22 cellular contexts compared by ENCODE assay signal in genomic region chr1:39146681-39147080, GRCh38. TPM values are rescaled to one million over a fixed set of nuclear protein-coding genes. Genes with fewer than 3 reads are reported as not detected.
DNase-seq lines count a peak whose midpoint lies in the region; ATAC-seq, FAIRE-seq and TF ChIP-seq lines count a peak whose summit lies in the region.
"Had no signal": no experiment of that assay in that cellular context is flagged by ENCODE, and none has a peak within 500 bp of the region (broad histone marks: within the 10 kb centered on the region; RNA-seq: fewer than 3 reads in every experiment).

No MANE protein-coding gene starts in this region.

- in situ Hi-C loops in HepG2 (cut with HindIII; ENCODE audit: extremely low pct_ligation_motif_present, low pct_unique_long_range_greater_than_20kb) (no loop called here), K562 (cut with MboI) (no loop called here)

- intact Hi-C loops in HepG2 (cut with micrococcal nuclease; ENCODE audit: unreplicated experiment) = no loop called here
- intact Hi-C loops in right lobe of liver (cut with DNase I) = no loop called here
- intact Hi-C loops in K562 (cut with micrococcal nuclease) = no loop called here
- intact Hi-C loops in upper lobe of right lung (cut with DNase I) = no loop called here

- DNase-seq in HepG2 (ENCODE audit: low spot score) (no peak), right lobe of liver (no peak), K562 (ENCODE audit: extremely low read depth in 1 of 4, low spot score in 3 of 4) (no peak), upper lobe of right lung (no peak), suprapubic skin (ENCODE audit: low spot score in 2 of 2) (no peak)
- DNase-seq: ACHN; AML-193; BE2C; C1 segment of cervical spinal cord; Calu3; CD4-positive, alpha-beta memory T cell; COR-L47; DMS53; DMS79 treated with DMSO at 0.1 percent for 48 hours; GF-D8 had no signal

- no peak for TF ChIP-seq CTCF in HepG2 (CRISPR knock-in tag; IDR thresholded peaks at IDR 0.05)
- no peak for TF ChIP-seq CTCF in right lobe of liver (IDR thresholded peaks at IDR 0.05)
- no peak for TF ChIP-seq CTCF in K562 (IDR thresholded peaks at IDR 0.05 in 2 of 3, conservative IDR thresholded peaks at IDR 0.05 in 1 of 3; ENCODE audit: insufficient read depth in 2 of 3, low read depth in 1 of 3, low read length in 3 of 3)
- TF ChIP-seq CTCF in upper lobe of right lung (IDR thresholded peaks at IDR 0.05) = no peak
- TF ChIP-seq CTCF in suprapubic skin (IDR thresholded peaks at IDR 0.05) = no peak

- H3K4me2 ChIP-seq in HepG2 (ENCODE audit: low read depth, low read length) = no peak overlapping the region
- no peak overlapping the region for H3K4me2 ChIP-seq in K562 (ENCODE audit: insufficient read depth, low read length)
- H3K4me2 ChIP-seq: A549, GM23338 had no signal

- H3K4me3 ChIP-seq in HepG2 (replicated peaks in 1 of 3; ENCODE audit: insufficient read depth in 1 of 3, low read depth in 2 of 3, low read length in 3 of 3) = no peak overlapping the region
- no peak overlapping the region for H3K4me3 ChIP-seq in right lobe of liver
- no peak overlapping the region for H3K4me3 ChIP-seq in K562
- no peak overlapping the region for H3K4me3 ChIP-seq in upper lobe of right lung
- H3K4me3 ChIP-seq in suprapubic skin = no peak overlapping the region
- H3K4me3 ChIP-seq: A549, GM23338 had no signal

- H3K9me3 ChIP-seq in HepG2 (ENCODE audit: low read length) (no peaks in the 10 kb centered on the region), right lobe of liver (no peaks in the 10 kb centered on the region), K562 (replicated peaks; ENCODE audit: control insufficient read depth, insufficient read depth, low read depth, low read length) (no peaks in the 10 kb centered on the region), upper lobe of right lung (no peaks in the 10 kb centered on the region), suprapubic skin (no peaks in the 10 kb centered on the region)
- H3K9me3 ChIP-seq: A549, BE2C had no signal

- CTCF ChIA-PET in HepG2 (lab: Yijun Ruan, JAX; ENCODE audit: low intra/inter-chr PET ratio, low total read pairs) (no interaction called here), K562 (lab: Yijun Ruan, JAX; ENCODE audit: low intra/inter-chr PET ratio) (no interaction called here)

- BruUV-seq in HepG2 (replicated peaks; lab: Mats Ljungman, UMichigan) (no TSS peak), K562 (replicated peaks; lab: Mats Ljungman, UMichigan) (no TSS peak)

- H3K36me3 ChIP-seq in HepG2 (replicated peaks in 1 of 2; ENCODE audit: control insufficient read depth in 1 of 2, insufficient read depth in 2 of 2, low read length in 2 of 2) (no peaks in the 10 kb centered on the region), right lobe of liver (no peaks in the 10 kb centered on the region), K562 (ENCODE audit: control insufficient read depth, insufficient read depth, low read length) (no peaks in the 10 kb centered on the region), upper lobe of right lung (no peaks in the 10 kb centered on the region), suprapubic skin (no peaks in the 10 kb centered on the region)
- H3K36me3 ChIP-seq: BE2C had no signal

- no peaks in the 10 kb centered on the region for H3K79me2 ChIP-seq in HepG2 (ENCODE audit: insufficient read depth, low read length)
- H3K79me2 ChIP-seq in K562 (ENCODE audit: control insufficient read depth, insufficient read depth, low read length) = peaks cover 2% of the 10 kb centered on the region; the same call in 1 of the 3 replicates

- H3K4me1 ChIP-seq in HepG2 (ENCODE audit: insufficient read depth, low read length) = peaks cover 15% of the 10 kb centered on the region
- H3K4me1 ChIP-seq in right lobe of liver = peaks cover 0 to 17% (median 0%) of the 10 kb centered on the region in 4 donors
- peaks cover 4 to 8% of the 10 kb centered on the region in 2 experiments; a peak in 4 of 5 replicates for H3K4me1 ChIP-seq in K562 (replicated peaks in 1 of 2; ENCODE audit: control insufficient read depth in 2 of 2, insufficient read depth in 2 of 2, low read length in 2 of 2)
- H3K4me1 ChIP-seq in upper lobe of right lung = peaks cover 80% of the 10 kb centered on the region
- H3K4me1 ChIP-seq in suprapubic skin = peaks cover 48% of the 10 kb centered on the region

- H3K9me1 ChIP-seq in K562 (ENCODE audit: control insufficient read depth, insufficient read depth, low read length) = no peaks in the 10 kb centered on the region

- TF ChIP-seq RAD21 in HepG2 (CRISPR knock-in tag; IDR thresholded peaks at IDR 0.05) (no peak), K562 (CRISPR knock-in tag; conservative IDR thresholded peaks at IDR 0.05 in 1 of 2, IDR thresholded peaks at IDR 0.05 in 1 of 2) (no peak)

- no peak overlapping the region for H3K9ac ChIP-seq in HepG2 (ENCODE audit: insufficient read depth, low read depth, low read length)
- H3K9ac ChIP-seq in K562 (ENCODE audit: insufficient read depth in 1 of 2, low read depth in 2 of 2, low read length in 2 of 2) = no peak overlapping the region

- H2AFZ ChIP-seq in HepG2 (ENCODE audit: low read length) (no peak overlapping the region), K562 (ENCODE audit: low read depth, low read length) (no peak overlapping the region)
- H2AFZ ChIP-seq: GM23338 had no signal

- no peak for FAIRE-seq in HepG2 (lab: Jason Lieb, UNC)
- FAIRE-seq in K562 (lab: Jason Lieb, UNC) = no peak
- FAIRE-seq: A549, GM12892, H54 had no signal

- H3K27me3 ChIP-seq in HepG2 (ENCODE audit: control insufficient read depth in 1 of 2, insufficient read depth in 2 of 2, low read length in 2 of 2) (no peaks in the 10 kb centered on the region; a peak in 1 of 5 replicates), right lobe of liver (no peaks in the 10 kb centered on the region), K562 (ENCODE audit: control insufficient read depth in 2 of 2, insufficient read depth in 2 of 2, low read length in 2 of 2) (no peaks in the 10 kb centered on the region), upper lobe of right lung (no peaks in the 10 kb centered on the region), suprapubic skin (no peaks in the 10 kb centered on the region)
- H3K27me3 ChIP-seq: BE2C had no signal

- TF ChIP-seq POLR2A in HepG2 (IDR thresholded peaks at IDR 0.05; ENCODE audit: insufficient read depth in 1 of 2, low read depth in 2 of 2, low read length in 2 of 2) = no peak
- TF ChIP-seq POLR2A in right lobe of liver (IDR thresholded peaks at IDR 0.05) = no peak
- no peak for TF ChIP-seq POLR2A in K562 (conservative IDR thresholded peaks at IDR 0.05)
- TF ChIP-seq POLR2A in suprapubic skin (IDR thresholded peaks at IDR 0.05) = no peak

- no peak for TF ChIP-seq EP300 in HepG2 (IDR thresholded peaks at IDR 0.05; ENCODE audit: low read depth in 2 of 2, low read length in 2 of 2)
- TF ChIP-seq EP300 in HepG2 (CRISPR knock-in tag; IDR thresholded peaks at IDR 0.05; ENCODE audit: borderline replicate concordance) = no peak
- TF ChIP-seq EP300 in K562 (IDR thresholded peaks at IDR 0.05; ENCODE audit: low read length) = no peak
- TF ChIP-seq EP300 in suprapubic skin (IDR thresholded peaks at IDR 0.05) = no peak

- ATAC-seq in HepG2 = no peak
- ATAC-seq in right lobe of liver = no peak
- ATAC-seq in K562 = no peak
- ATAC-seq in upper lobe of right lung = no peak
- no peak for ATAC-seq in GM21447 (IDR thresholded peaks at IDR 0.05; ENCODE audit: unreplicated experiment)
- ATAC-seq: A549, GM23338, HCT116 had no signal

- POLR2A ChIA-PET in HepG2 (lab: Yijun Ruan, JAX) (no interaction called here), K562 (lab: Yijun Ruan, JAX) (interaction anchor here (0.9 to 2.4 kb wide), 2 partner anchors 11 to 42 kb away, joined by 3 to 10 read pairs; no protein-coding TSS in a partner anchor)

- H3K27ac ChIP-seq in HepG2 (ENCODE audit: extremely low read length, insufficient read depth, low read length) (no peak overlapping the region), right lobe of liver (no peak overlapping the region), K562 (ENCODE audit: extremely low read depth, low read depth, low read length) (no peak overlapping the region), upper lobe of right lung (peak overlapping the region; percentile 26), suprapubic skin (no peak overlapping the region)
- H3K27ac ChIP-seq: 22Rv1, A549 had no signal

- H4K20me1 ChIP-seq in HepG2 (ENCODE audit: insufficient read depth, low read length) (no peaks in the 10 kb centered on the region), K562 (replicated peaks; ENCODE audit: control insufficient read depth, insufficient read depth, low read length) (0 out of 2 replicates have a peak, but pooled peaks cover 3% of the 10 kb centered on the region)

RNA-seq across cellular contexts. Expression of gene MACF1, which starts 57.8 kb away (rescaled TPM):
- total RNA-seq in HepG2 (2016; rRNA removed; fragmentation: Illumina TruSeq; extraction: Trizol) (56.7 and 65.4 TPM in 2 replicates), right lobe of liver (100 to 1,000 TPM in 3 of 6 experiments, 10 to 100 TPM in 3; 78.4 to 141 (median 100) TPM), K562 (2014; rRNA removed) (147 and 152 TPM in 2 replicates), K562 (2014; rRNA removed; fragmentation: Illumina TruSeq; extraction: Trizol) (149 and 159 TPM in 2 replicates), K562 (2015; rRNA removed; fragmentation: Illumina TruSeq; extraction: Trizol) (223 and 232 TPM in 2 replicates), K562 (2021) (175 and 200 TPM in 2 replicates), upper lobe of right lung (814 TPM), suprapubic skin (100 to 1,000 TPM; 421 to 942 (median 545) TPM)
- total RNA-seq in HepG2 (2016; cell fraction: cytosol; rRNA removed; fragmentation: Illumina TruSeq; extraction: Trizol; ENCODE audit: low read depth) = 7.8 and 9.7 TPM in 2 replicates
- total RNA-seq in HepG2 (2016; cell fraction: insoluble cytoplasmic fraction; rRNA removed; fragmentation: Illumina TruSeq; extraction: Trizol) = 50.3 and 61.9 TPM in 2 replicates
- total RNA-seq in HepG2 (2016; cell fraction: membrane; rRNA removed; fragmentation: Illumina TruSeq; extraction: Trizol) = 18.5 and 20.3 TPM in 2 replicates
- total RNA-seq in HepG2 (2016; cell fraction: nucleus; rRNA removed; fragmentation: Illumina TruSeq; extraction: Trizol) = 147 and 164 TPM in 2 replicates
- polyA plus RNA-seq in HepG2 (2011; rRNA removed) (36.5 and 36.7 TPM in 2 replicates), K562 (2011; rRNA removed) (71.6 and 72.1 TPM in 2 replicates), K562 (2014; fragmentation: Illumina TruSeq; extraction: Trizol) (99.7 and 112 TPM in 2 replicates), K562 (2014; fragmentation: Nextera tagmentation; extraction: Ambion mirVana) (10 to 100 TPM; 13.2 to 21.2 TPM), K562 (2014; rRNA removed) (86.1 and 96.3 TPM in 2 replicates)
- polyA plus RNA-seq in HepG2 (2011; cell fraction: cytosol; rRNA removed) = 13.0 and 16.2 TPM in 2 replicates
- polyA plus RNA-seq in HepG2 (2011; cell fraction: nucleus; rRNA removed) = 98.0 and 102 TPM in 2 replicates
- 38.1 and 55.9 TPM in 2 replicates for polyA plus RNA-seq in HepG2 (2012)
- polyA plus RNA-seq in HepG2 (2016; cell fraction: cytosol; fragmentation: Illumina TruSeq; extraction: Trizol; ENCODE audit: low read depth) = 3.1 and 3.3 TPM in 2 replicates
- polyA plus RNA-seq in HepG2 (2016; cell fraction: insoluble cytoplasmic fraction; fragmentation: Illumina TruSeq; extraction: Trizol; ENCODE audit: low read depth) = 34.7 and 37.3 TPM in 2 replicates
- 5.3 and 6.9 TPM in 2 replicates for polyA plus RNA-seq in HepG2 (2016; cell fraction: membrane; fragmentation: Illumina TruSeq; extraction: Trizol; ENCODE audit: low read depth)
- 102 and 117 TPM in 2 replicates for polyA plus RNA-seq in HepG2 (2016; cell fraction: nucleus; fragmentation: Illumina TruSeq; extraction: Trizol; ENCODE audit: insufficient read depth, low read depth)
- 97.4 and 114 TPM in 2 replicates for polyA minus RNA-seq in HepG2 (2011; rRNA and poly(A)+ RNA removed; ENCODE audit: low replicate concordance)
- 48.6 TPM in 2 replicates for polyA minus RNA-seq in HepG2 (2011; cell fraction: cytosol; rRNA and poly(A)+ RNA removed)
- polyA minus RNA-seq in HepG2 (2011; cell fraction: nucleus; rRNA and poly(A)+ RNA removed) = 406 and 470 TPM in 2 replicates
- total RNA-seq in K562 (2011; cell fraction: chromatin; rRNA removed; ENCODE audit: low replicate concordance) = 567 and 1,155 TPM in 2 replicates
- total RNA-seq in K562 (2011; cell fraction: nucleolus; rRNA removed) = 256 and 329 TPM in 2 replicates
- 400 and 459 TPM in 2 replicates for total RNA-seq in K562 (2011; cell fraction: nucleoplasm; rRNA removed)
- polyA plus RNA-seq in K562 (2011; cell fraction: cytosol; rRNA removed) = 35.7 and 47.7 TPM in 2 replicates
- 255 and 292 TPM in 2 replicates for polyA plus RNA-seq in K562 (2011; cell fraction: nucleus; rRNA removed)
- 97.8 and 152 TPM in 2 replicates for polyA plus RNA-seq in K562 (2012)
- polyA minus RNA-seq in K562 (2011; rRNA and poly(A)+ RNA removed) = 480 TPM in 2 replicates
- polyA minus RNA-seq in K562 (2011; cell fraction: cytosol; rRNA and poly(A)+ RNA removed) = 137 and 164 TPM in 2 replicates
- polyA minus RNA-seq in K562 (2011; cell fraction: nucleus; rRNA and poly(A)+ RNA removed) = 348 and 753 TPM in 2 replicates

Comparison
In these comparisons a context has a peak if more than half of its experiments do, and no peak if none do; other contexts are left out.
1. Of the 241 proteins assayed by ChIP-seq in both HepG2 and K562: peak only in HepG2: none; only in K562: PCBP2; in both: HNRNPK and PCBP1; in neither: 238.